1 cellular context compared by ENCODE assay signal in the genomic region with DNA sequence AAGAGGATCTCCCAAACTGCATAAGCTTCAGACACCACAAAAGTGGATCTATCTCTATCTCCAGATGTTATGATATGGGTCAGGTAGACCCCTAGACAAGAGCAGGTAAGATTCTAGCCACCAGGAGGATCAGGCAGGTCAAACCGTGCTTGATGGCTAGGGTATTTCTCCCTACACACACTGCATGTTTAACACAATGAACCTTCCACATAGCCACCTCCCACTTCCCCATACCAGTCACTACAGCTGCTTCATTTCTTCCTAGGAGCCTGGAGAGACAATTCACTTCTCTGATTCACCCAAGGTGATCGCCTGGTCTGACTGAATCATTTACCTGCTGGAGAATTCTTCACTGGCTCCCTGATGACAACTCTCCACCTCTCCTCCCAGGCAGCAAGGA.
TF ChIP-seq lines count a peak whose summit lies in the region.

No MANE protein-coding gene starts in this region.

TF ChIP-seq in H1, 55 proteins besides CTCF, POLR2A, EP300 and RAD21 (continued from another document):
- TF ChIP-seq CBX5 (IDR thresholded peaks at IDR 0.05; ENCODE audit: low read depth, low read length) (no peak), MAFK (IDR thresholded peaks at IDR 0.05; ENCODE audit: low read depth, low read length) (no peak)
